22 cellular contexts compared by ENCODE assay signal in the genomic region with DNA sequence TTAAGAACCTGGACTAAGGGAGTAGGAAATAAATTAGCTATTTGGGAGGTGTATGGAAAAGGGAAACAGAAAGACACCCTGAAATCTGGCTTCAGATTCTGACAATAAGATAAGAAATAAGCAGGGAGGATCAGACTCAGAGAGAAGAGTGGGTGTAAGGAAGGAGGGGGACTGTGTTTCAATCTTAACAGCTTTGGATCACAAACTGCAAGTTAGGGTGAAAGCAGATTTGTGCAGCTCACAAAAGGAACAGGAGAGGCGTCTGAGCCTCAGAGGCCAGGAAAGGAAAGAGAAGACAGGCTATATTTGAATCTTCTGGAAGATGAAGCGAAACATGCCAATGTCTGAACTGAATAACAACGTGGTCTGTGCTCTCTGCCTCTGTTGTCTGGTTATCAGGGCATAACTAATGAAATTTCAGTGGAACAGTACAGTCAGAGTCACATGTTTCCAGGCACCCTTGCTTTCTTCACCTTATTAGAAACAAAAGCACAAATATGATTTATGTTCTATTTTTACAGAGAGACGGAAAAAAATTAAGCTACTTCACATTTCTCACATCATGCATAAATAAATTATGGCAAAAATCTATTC. TPM values are rescaled to one million over a fixed set of nuclear protein-coding genes. Genes with fewer than 3 reads are reported as not detected.
DNase-seq lines count a peak whose midpoint lies in the region; ATAC-seq, FAIRE-seq and TF ChIP-seq lines count a peak whose summit lies in the region.
"Had no signal": no experiment of that assay in that cellular context is flagged by ENCODE, and none has a peak within 500 bp of the region (broad histone marks: within the 10 kb centered on the region; RNA-seq: fewer than 3 reads in every experiment).

No MANE protein-coding gene starts in this region.

- no peak overlapping the region for H3K4me2 ChIP-seq in GM12878 (ENCODE audit: control insufficient read depth, insufficient read depth)

- H3K9me3 Mint-ChIP-seq in activated T-cell treated with anti-CD3 and anti-CD28 coated beads, Interleukin-2, amount 50 U/mL, for 72 hours = no peaks in the 10 kb centered on the region
- H3K9me3 Mint-ChIP-seq: HFFc6 had no signal

- H3K36me3 Mint-ChIP-seq in activated T-cell treated with anti-CD3 and anti-CD28 coated beads, Interleukin-2, amount 50 U/mL, for 72 hours (ENCODE audit: insufficient read depth in 2 of 2) = peaks cover 13 to 17% of the 10 kb centered on the region in 2 donors

- H3K9ac ChIP-seq in GM12878 (ENCODE audit: control insufficient read depth, insufficient read depth, low read length) = no peak overlapping the region

- no peaks in the 10 kb centered on the region; the same call in 2 of the 3 replicates for H3K9me3 ChIP-seq in GM12878 (replicated peaks; ENCODE audit: control insufficient read depth, insufficient read depth, low read length)
- H3K9me3 ChIP-seq: left lung, neutrophil, SJSA1, tibial artery had no signal

- 49% methylated on average over 4 of the region's 4 CpGs for WGBS in GM12878 (ENCODE audit: insufficient coverage, insufficient replicate concordance, low lambda C conversion rate, missing lambda C conversion rate)

- SMC1A ChIA-PET in GM12878 (lab: Charles Lee; ENCODE audit: uncharacterized antibody, unreplicated experiment) = interaction anchor here (1.0 to 1.4 kb wide), 2 partner anchors 9 to 15 kb away, joined by 3 to 5 read pairs; no protein-coding TSS in a partner anchor

- intact Hi-C loops in GM12878 (cut with micrococcal nuclease; ENCODE audit: unreplicated experiment) = no loop called here

- peak; percentile 62 for ATAC-seq in HG02759 (IDR thresholded peaks at IDR 0.05; ENCODE audit: unreplicated experiment)
- ATAC-seq in GM12878 = peak; percentile 25; the same call in 1 of the 3 replicates
- no peak for ATAC-seq in activated T-cell treated with anti-CD3 and anti-CD28 coated beads, Interleukin-2, amount 50 U/mL, for 72 hours (replicated peaks in 1 of 2)
- ATAC-seq: foreskin keratinocyte, left lung, Panc1 had no signal

- RAD21 ChIA-PET in GM12878 (lab: Charles Lee; ENCODE audit: unreplicated experiment) = no interaction called here

- CTCF ChIA-PET in GM12878 (lab: Yijun Ruan, JAX) = no interaction called here

- no peak for TF ChIP-seq CTCF in GM10266 (IDR thresholded peaks at IDR 0.05; ENCODE audit: control insufficient read depth, insufficient read depth, low read depth, missing control alignments)
- TF ChIP-seq CTCF in GM12878 (IDR thresholded peaks at IDR 0.05 in 2 of 3, conservative IDR thresholded peaks at IDR 0.05 in 1 of 3; ENCODE audit: control insufficient read depth in 2 of 3, extremely low read depth in 1 of 3, insufficient read depth in 1 of 3, low read depth in 3 of 3, low read length in 3 of 3) = no peak

- peak; percentile 16 for DNase-seq in GM10266 (ENCODE audit: extremely low spot score)
- DNase-seq in GM12878 (ENCODE audit: low read depth, low spot score) = peak; percentile 12
- DNase-seq in renal cortical epithelial cell (ENCODE audit: low read depth) = peak; percentile 50
- no peak for DNase-seq in NCI-H524 (lab: John Stamatoyannopoulos, UW)
- DNase-seq in activated T-cell treated with anti-CD3 and anti-CD28 coated beads, Interleukin-2, amount 50 U/mL, for 72 hours = no peak
- DNase-seq in NCI-H1694 (lab: John Stamatoyannopoulos, UW) = no peak
- no peak for DNase-seq in T-helper 9 cell
- DNase-seq: activated effector memory CD4-positive, alpha-beta T cell treated with anti-CD3 and anti-CD28 coated beads, Interleukin-2, amount 50 U/mL, for 16 hours; CD4-positive, CD25-positive, alpha-beta regulatory T cell; cortex of kidney; foreskin keratinocyte; HFFc6; left lung; NCI-H1417 treated with DMSO at 0.1 percent for 48 hours; NCI-H2171 treated with DMSO at 0.1 percent for 48 hours; NCI-H82; tibial artery had no signal

- H3K79me2 ChIP-seq in GM12878 (ENCODE audit: control insufficient read depth, insufficient read depth, low read length) = no peaks in the 10 kb centered on the region

- no peak overlapping the region for H3K27ac Mint-ChIP-seq in activated T-cell treated with anti-CD3 and anti-CD28 coated beads, Interleukin-2, amount 50 U/mL, for 72 hours
- H3K27ac Mint-ChIP-seq: CD4-positive, CD25-positive, alpha-beta regulatory T cell; HFFc6 had no signal

- H4K20me1 ChIP-seq in GM12878 (ENCODE audit: control insufficient read depth, insufficient read depth) = no peaks in the 10 kb centered on the region

- no peak overlapping the region for H2AFZ ChIP-seq in GM12878 (ENCODE audit: control insufficient read depth, low read depth, low read length)

- no peak overlapping the region for H3K4me3 Mint-ChIP-seq in activated T-cell treated with anti-CD3 and anti-CD28 coated beads, Interleukin-2, amount 50 U/mL, for 72 hours
- H3K4me3 Mint-ChIP-seq: CD4-positive, CD25-positive, alpha-beta regulatory T cell; HFFc6 had no signal

- TF ChIP-seq RAD21 in GM12878 (IDR thresholded peaks at IDR 0.05; ENCODE audit: insufficient read depth, low read depth, low read length) = no peak

- no peak overlapping the region for H3K4me3 ChIP-seq in GM12878
- H3K4me3 ChIP-seq: left lung, SJSA1, tibial artery had no signal

- H3K27me3 ChIP-seq in GM12878 (replicated peaks in 1 of 2; ENCODE audit: control insufficient read depth in 2 of 2, insufficient read depth in 2 of 2, low read length in 1 of 2) = no peaks in the 10 kb centered on the region
- H3K27me3 ChIP-seq: foreskin keratinocyte, left lung, neutrophil, SJSA1, tibial artery had no signal

- no peak for FAIRE-seq in GM12878 (lab: Jason Lieb, UNC)
- FAIRE-seq: endothelial cell of umbilical vein had no signal

- H3K27me3 Mint-ChIP-seq in activated T-cell treated with anti-CD3 and anti-CD28 coated beads, Interleukin-2, amount 50 U/mL, for 72 hours (ENCODE audit: low read depth) = no peaks in the 10 kb centered on the region
- H3K27me3 Mint-ChIP-seq: CD4-positive, CD25-positive, alpha-beta regulatory T cell had no signal

- H3K4me1 Mint-ChIP-seq in activated T-cell treated with anti-CD3 and anti-CD28 coated beads, Interleukin-2, amount 50 U/mL, for 72 hours (ENCODE audit: low read depth) = peaks cover 4% of the 10 kb centered on the region

- peaks cover 4% of the 10 kb centered on the region; the same call in 1 of the 2 replicates for H3K4me1 ChIP-seq in GM12878 (ENCODE audit: control insufficient read depth, insufficient read depth, low read length)
- H3K4me1 ChIP-seq: left lung, SJSA1 had no signal

- peaks cover 0 to 2% of the 10 kb centered on the region in 2 experiments; a peak in 1 of 4 replicates for H3K36me3 ChIP-seq in GM12878 (ENCODE audit: control insufficient read depth in 2 of 2, insufficient read depth in 2 of 2, low read length in 1 of 2)

- TF ChIP-seq EP300 in GM12878 (IDR thresholded peaks at IDR 0.05; ENCODE audit: borderline replicate concordance in 1 of 2, control insufficient read depth in 1 of 2, low read depth in 2 of 2, low read length in 2 of 2) = no peak

- H3K27ac ChIP-seq in GM12878 (ENCODE audit: control insufficient read depth, insufficient read depth) = no peak overlapping the region
- H3K27ac ChIP-seq: foreskin keratinocyte, left lung, neutrophil, SJSA1 had no signal

- no TSS peak for BruUV-seq in GM12878 (replicated peaks; lab: Mats Ljungman, UMichigan)

- POLR2A ChIA-PET in GM12878 (lab: Charles Lee) = no interaction called here

- no peak for TF ChIP-seq POLR2A in GM12878 (IDR thresholded peaks at IDR 0.05; ENCODE audit: low read depth, low read length)

- in situ Hi-C loops in GM12878 (cut with MboI) = no loop called here

TF ChIP-seq in GM12878, 131 proteins besides CTCF, POLR2A, EP300 and RAD21 (continues in another document):
- no peak for TF ChIP-seq NRF1 (conservative IDR thresholded peaks at IDR 0.05; ENCODE audit: low read depth, low read length)
- TF ChIP-seq NR2F1 (conservative IDR thresholded peaks at IDR 0.05) = no peak
- no peak for TF ChIP-seq PAX8 (IDR thresholded peaks at IDR 0.05)

RNA-seq across cellular contexts. Expression of a gene that starts 26.6 kb away (rescaled TPM):
- total RNA-seq in GM12878 (2013; cell fraction: nucleolus; rRNA removed) = 7.8 and 9.2 TPM in 2 replicates
- total RNA-seq in GM12878 (2014; rRNA removed) = 4.5 and 5.1 TPM in 2 replicates
- total RNA-seq in GM12878 (2014; rRNA removed; fragmentation: Illumina TruSeq; extraction: Trizol) = 5.3 and 5.7 TPM in 2 replicates
- 7.8 and 8.3 TPM in 2 replicates for total RNA-seq in GM12878 (2021)
- 1.5 TPM for polyA plus RNA-seq in GM12878 (2011; ENCODE audit: low read depth)
- polyA plus RNA-seq in GM12878 (2011; rRNA removed) = 5.7 and 11.6 TPM in 2 replicates
- 1.8 and 2.1 TPM in 2 replicates for polyA plus RNA-seq in GM12878 (2011; cell fraction: cytosol; rRNA removed)
- 2.3 and 2.9 TPM in 2 replicates for polyA plus RNA-seq in GM12878 (2011; cell fraction: nucleus; rRNA removed)
- polyA plus RNA-seq in GM12878 (2012) = 2.3 and 2.9 TPM in 2 replicates
- polyA plus RNA-seq in GM12878 (2014; fragmentation: Illumina TruSeq; extraction: Trizol) = 5.4 and 5.5 TPM in 2 replicates
- 1 to 10 TPM; 1.0 to 1.4 TPM for polyA plus RNA-seq in GM12878 (2014; fragmentation: Nextera tagmentation; extraction: Ambion mirVana)
- polyA plus RNA-seq in GM12878 (2014; rRNA removed) = 2.4 and 3.0 TPM in 2 replicates
- polyA plus RNA-seq in GM12878 (2016; fragmentation: Nextera tagmentation; extraction: Ambion mirVana) = 1 to 10 TPM; 5.4 to 5.5 TPM
- polyA minus RNA-seq in GM12878 (2011; rRNA and poly(A)+ RNA removed) = 2.2 and 4.5 TPM in 2 replicates
- polyA minus RNA-seq in GM12878 (2011; cell fraction: cytosol; rRNA and poly(A)+ RNA removed) = 1.6 and 1.9 TPM in 2 replicates
- polyA minus RNA-seq in GM12878 (2011; cell fraction: nucleus; rRNA and poly(A)+ RNA removed) = 2.2 and 2.9 TPM in 2 replicates
- total RNA-seq in renal cortical epithelial cell = 10.0 and 13.5 TPM in 2 replicates
- total RNA-seq in activated T-cell treated with anti-CD3 and anti-CD28 coated beads, Interleukin-2, amount 50 U/mL, for 72 hours = 10 to 100 TPM; 28.9 to 34.6 TPM

RNA-seq across cellular contexts. Expression of a gene that starts 26.7 kb away (rescaled TPM):
- total RNA-seq in GM12878 (2013; cell fraction: nucleolus; rRNA removed) = 22.6 and 24.3 TPM in 2 replicates
- total RNA-seq in GM12878 (2014; rRNA removed) (29.6 and 31.6 TPM in 2 replicates), GM12878 (2014; rRNA removed; fragmentation: Illumina TruSeq; extraction: Trizol) (33.4 and 35.1 TPM in 2 replicates), GM12878 (2021) (38.8 and 43.8 TPM in 2 replicates), renal cortical epithelial cell (67.6 and 69.8 TPM in 2 replicates)
- 6.9 TPM for polyA plus RNA-seq in GM12878 (2011; ENCODE audit: low read depth)
- polyA plus RNA-seq in GM12878 (2011; rRNA removed) (15.9 and 23.4 TPM in 2 replicates), GM12878 (2014; fragmentation: Illumina TruSeq; extraction: Trizol) (35.2 and 40.4 TPM in 2 replicates), GM12878 (2014; fragmentation: Nextera tagmentation; extraction: Ambion mirVana) (1 to 10 TPM; 6.8 to 9.2 TPM), GM12878 (2014; rRNA removed) (26.0 and 27.8 TPM in 2 replicates), GM12878 (2016; fragmentation: Nextera tagmentation; extraction: Ambion mirVana) (10 to 100 TPM; 56.1 to 56.9 TPM)
- 11.4 and 11.6 TPM in 2 replicates for polyA plus RNA-seq in GM12878 (2011; cell fraction: cytosol; rRNA removed)
- polyA plus RNA-seq in GM12878 (2011; cell fraction: nucleus; rRNA removed) = 6.4 and 7.1 TPM in 2 replicates
- polyA plus RNA-seq in GM12878 (2012) = 8.4 and 10.3 TPM in 2 replicates
- polyA minus RNA-seq in GM12878 (2011; rRNA and poly(A)+ RNA removed) = 28.8 and 32.2 TPM in 2 replicates
- polyA minus RNA-seq in GM12878 (2011; cell fraction: cytosol; rRNA and poly(A)+ RNA removed) = 7.1 and 11.5 TPM in 2 replicates
- polyA minus RNA-seq in GM12878 (2011; cell fraction: nucleus; rRNA and poly(A)+ RNA removed) = 4.8 and 7.5 TPM in 2 replicates
- 10 to 100 TPM in 1 of 2 donors, 1 to 10 TPM in 1; 7.3 to 17.0 TPM for total RNA-seq in activated T-cell treated with anti-CD3 and anti-CD28 coated beads, Interleukin-2, amount 50 U/mL, for 72 hours

Comparison
In these comparisons a context has a peak if more than half of its experiments do, and no peak if none do; other contexts are left out.
1. DNase-seq: peak in GM10266 (single experiment), GM12878 (single experiment) and renal cortical epithelial cell (single experiment); none in NCI-H524 (0 of 2), activated T-cell treated with anti-CD3 and anti-CD28 coated beads, Interleukin-2, amount 50 U/mL, for 72 hours (0 of 2), NCI-H1694 (single experiment) and T-helper 9 cell (single experiment).
2. ATAC-seq: peak in HG02759 (single experiment) and GM12878 (single experiment); none in activated T-cell treated with anti-CD3 and anti-CD28 coated beads, Interleukin-2, amount 50 U/mL, for 72 hours (0 of 2).